Comparison of ENCODE assay signal across 5 cellular contexts in the genomic region with DNA sequence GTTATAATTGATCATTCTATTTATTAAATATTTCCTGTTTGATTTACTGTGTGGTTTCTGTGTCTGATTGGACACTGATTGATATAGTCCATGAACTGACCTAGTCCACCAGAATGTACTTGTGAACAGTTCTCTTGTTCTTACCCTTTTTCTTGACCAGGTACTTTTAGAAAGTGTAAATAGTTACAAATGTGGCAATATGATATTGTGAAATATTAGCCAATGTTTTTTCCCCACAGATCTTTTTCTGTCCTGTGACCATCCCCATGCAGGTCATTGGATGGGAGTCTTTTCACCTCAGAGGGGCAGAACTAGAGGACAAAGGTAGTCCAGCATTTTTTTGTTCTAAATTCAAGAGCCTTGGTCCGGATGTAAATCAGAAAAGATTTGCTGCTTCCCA.
"Had no signal": no experiment of that assay in that cellular context is flagged by ENCODE, and none has a peak within 500 bp of the region (broad histone marks: within the 10 kb centered on the region; RNA-seq: fewer than 3 reads in every experiment).

No MANE protein-coding gene starts in this region.

- H3K9ac ChIP-seq: KMS-11 had no signal

- H3K4me3 Mint-ChIP-seq: GM23338, H9, IgD-negative memory B cell had no signal

- H3K36me3 Mint-ChIP-seq: IgD-negative memory B cell had no signal

- DNase-seq: H9, HCEC 1CT had no signal

- ATAC-seq: GM23338 had no signal

- H3K9me3 Mint-ChIP-seq: IgD-negative memory B cell had no signal

- H3K27ac Mint-ChIP-seq: GM23338, H9, IgD-negative memory B cell had no signal

- H3K27ac ChIP-seq: KMS-11 had no signal

- H3K4me3 ChIP-seq: GM23338 had no signal

- H3K4me1 Mint-ChIP-seq: IgD-negative memory B cell had no signal
